ENCODE assay signal across 15 cellular contexts in the genomic region with DNA sequence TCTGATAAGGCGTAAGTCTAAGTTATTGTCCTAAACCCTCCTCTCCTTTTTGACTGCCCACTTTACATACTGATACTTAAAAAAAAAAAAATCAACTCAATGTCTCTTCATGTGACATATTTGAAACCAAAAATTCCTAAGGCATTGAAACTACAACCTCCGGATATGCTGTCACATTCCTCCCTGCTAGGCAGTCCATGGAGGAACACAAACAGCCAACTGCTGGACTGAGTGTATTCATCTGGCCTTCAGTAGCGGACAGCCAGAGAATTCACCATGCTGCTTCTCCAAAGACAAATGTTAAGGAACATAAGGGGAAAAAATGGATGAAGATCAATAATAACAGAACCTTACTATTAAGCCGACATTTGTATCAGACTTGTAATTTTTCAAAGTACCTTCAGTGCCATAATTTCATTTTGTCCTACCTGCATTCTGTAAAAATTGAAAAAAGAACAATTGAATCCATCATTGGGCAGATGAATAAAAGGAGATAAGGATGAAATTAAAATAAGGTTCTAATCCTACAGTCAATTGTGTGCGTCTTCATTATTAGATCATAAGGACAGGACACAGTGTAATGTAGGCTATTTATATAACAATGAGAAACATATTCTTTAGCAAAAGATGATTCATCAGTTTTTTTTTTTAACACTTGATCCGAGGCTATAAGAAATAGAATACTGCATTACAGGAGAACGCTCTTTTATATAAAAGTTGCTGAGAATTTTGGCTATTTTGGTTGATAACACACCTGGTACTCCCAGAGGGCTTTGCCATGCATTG. TPM values are rescaled to one million over a fixed set of nuclear protein-coding genes. Genes with fewer than 3 reads are reported as not detected.
DNase-seq lines count a peak whose midpoint lies in the region; ATAC-seq and TF ChIP-seq lines count a peak whose summit lies in the region.
"Had no signal": no experiment of that assay in that cellular context is flagged by ENCODE, and none has a peak within 500 bp of the region (broad histone marks: within the 10 kb centered on the region; RNA-seq: fewer than 3 reads in every experiment).

No MANE protein-coding gene starts in this region.

- H3K4me3 ChIP-seq in adrenal gland (peak overlapping the region in 1 of 4 donors; percentile 28), fibroblast of the aortic adventitia (ENCODE audit: low read depth, low read length) (no peak overlapping the region), upper lobe of right lung (no peak overlapping the region)

- H3K36me3 ChIP-seq in adrenal gland (replicated peaks in 1 of 2) (peaks cover 0 to 6% of the 10 kb centered on the region in 2 donors), upper lobe of right lung (no peaks in the 10 kb centered on the region)

- H3K27me3 ChIP-seq in adrenal gland (no peaks in the 10 kb centered on the region), upper lobe of right lung (no peaks in the 10 kb centered on the region)

- peaks cover 11% of the 10 kb centered on the region for H3K36me3 Mint-ChIP-seq in nephron (ENCODE audit: low read depth)
- H3K36me3 Mint-ChIP-seq: stimulated activated memory B cell treated with anti-CD40 and anti-IgM and Interleukin-4, amounts not matched to agents 10 μg/mL and 1 μg/mL and 100 μg/mL, for 72 hours had no signal

- no peaks in the 10 kb centered on the region for H3K27me3 Mint-ChIP-seq in nephron (ENCODE audit: low read depth)

- peak in 1 of 2 donors; percentile 39 for TF ChIP-seq POLR2A in adrenal gland (IDR thresholded peaks at IDR 0.05)

- peak; percentile 41 for ATAC-seq in upper lobe of right lung
- no peak for ATAC-seq in HG03108 (IDR thresholded peaks at IDR 0.05; ENCODE audit: unreplicated experiment)
- no peak for ATAC-seq in GM18519 (IDR thresholded peaks at IDR 0.05; ENCODE audit: low FRiP score, unreplicated experiment)
- ATAC-seq in HG03565 (IDR thresholded peaks at IDR 0.05; ENCODE audit: unreplicated experiment): no peak
- ATAC-seq: stimulated activated memory B cell treated with anti-CD40 and anti-IgM and Interleukin-4, amounts not matched to agents 10 μg/mL and 1 μg/mL and 100 μg/mL, for 72 hours had no signal

- H3K9me3 ChIP-seq in adrenal gland (replicated peaks in 1 of 3) (no peaks in the 10 kb centered on the region), upper lobe of right lung (no peaks in the 10 kb centered on the region)

- 41 to 50% (median 44%) methylated on average over 7 of the region's 7 CpGs for WGBS in adrenal gland, 4 donors

- H3K27ac ChIP-seq in adrenal gland: peak overlapping the region; percentile 47 to 88 (median 85)
- H3K27ac ChIP-seq in upper lobe of right lung: peak overlapping the region; percentile 47

- H3K4me3 Mint-ChIP-seq in nephron: no peak overlapping the region
- H3K4me3 Mint-ChIP-seq: CD4-positive, alpha-beta T cell; endodermal cell; stimulated activated memory B cell treated with anti-CD40 and anti-IgM and Interleukin-4, amounts not matched to agents 10 μg/mL and 1 μg/mL and 100 μg/mL, for 72 hours had no signal

- H3K27ac Mint-ChIP-seq in nephron: peak overlapping the region in 2 of 3 experiments; percentile 7 to 26
- H3K27ac Mint-ChIP-seq: CD4-positive, alpha-beta T cell; endodermal cell; stimulated activated memory B cell treated with anti-CD40 and anti-IgM and Interleukin-4, amounts not matched to agents 10 μg/mL and 1 μg/mL and 100 μg/mL, for 72 hours had no signal

- intact Hi-C loops in adrenal gland (cut with DNase I) (no loop called here), upper lobe of right lung (cut with DNase I) (no loop called here)

- H3K4me1 ChIP-seq in adrenal gland (replicated peaks in 1 of 2): peaks cover 36 to 51% of the 10 kb centered on the region in 2 donors
- H3K4me1 ChIP-seq in upper lobe of right lung: peaks cover 7% of the 10 kb centered on the region

- H3K4me1 Mint-ChIP-seq in nephron: peaks cover 56% of the 10 kb centered on the region
- H3K4me1 Mint-ChIP-seq: stimulated activated memory B cell treated with anti-CD40 and anti-IgM and Interleukin-4, amounts not matched to agents 10 μg/mL and 1 μg/mL and 100 μg/mL, for 72 hours had no signal

- DNase-seq in adrenal gland: peak in 6 of 7 donors; percentile 32 to 62 (median 46)
- peak; percentile 7 for DNase-seq in fibroblast of the aortic adventitia (ENCODE audit: low read depth)
- no peak for DNase-seq in upper lobe of right lung
- DNase-seq: activated CD4-positive, alpha-beta T cell treated with anti-CD3 and anti-CD28 coated beads for 1 hour; activated T-cell treated with anti-CD3 and anti-CD28 coated beads, Interleukin-2, amount 50 U/mL, for 48 hours; CD4-positive, alpha-beta T cell; endodermal cell; GF-D8; hypothalamus; NCI-H2107 had no signal

- TF ChIP-seq CTCF in adrenal gland (IDR thresholded peaks at IDR 0.05): no peak
- TF ChIP-seq CTCF in fibroblast of the aortic adventitia (IDR thresholded peaks at IDR 0.05; ENCODE audit: insufficient read depth, low read length): no peak
- TF ChIP-seq CTCF in nephron (IDR thresholded peaks at IDR 0.05; ENCODE audit: unreplicated experiment in 3 of 3): no peak
- TF ChIP-seq CTCF in upper lobe of right lung (IDR thresholded peaks at IDR 0.05): no peak

- peaks cover 5% of the 10 kb centered on the region for H3K9me3 Mint-ChIP-seq in nephron
- H3K9me3 Mint-ChIP-seq: CD4-positive, alpha-beta T cell; endodermal cell; stimulated activated memory B cell treated with anti-CD40 and anti-IgM and Interleukin-4, amounts not matched to agents 10 μg/mL and 1 μg/mL and 100 μg/mL, for 72 hours had no signal

RNA-seq across cellular contexts. Expression of gene RERG, which starts 12.2 kb away (rescaled TPM):
- total RNA-seq in adrenal gland (100 to 1,000 TPM in 3 of 8 donors, 10 to 100 TPM in 5; 20.4 to 146 (median 87.9) TPM), fibroblast of the aortic adventitia (ENCODE audit: low replicate concordance) (not detected in 2 replicates), upper lobe of right lung (19.6 TPM)
- polyA plus RNA-seq in adrenal gland: 10 to 100 TPM; 33.5 to 47.9 (median 39.3) TPM
- total RNA-seq: CD4-positive, alpha-beta T cell had no signal

Comparison
In these comparisons a context has a peak if more than half of its experiments do, and no peak if none do; other contexts are left out.
1. RNA of gene RERG, which starts 12.2 kb away (total RNA-seq): 20.4 to 146 TPM in adrenal gland and 19.6 TPM in upper lobe of right lung (single experiment); not detected in fibroblast of the aortic adventitia; every median in the first group is over 10 times any median in the second.